In genomic region chr7:128381161-128381821, GRCh38 we compare ENCODE assay signal across 9 cellular contexts. TPM values are rescaled to one million over a fixed set of nuclear protein-coding genes. Genes with fewer than 3 reads are reported as not detected.
A peak's percentile ranks its signal among the peaks of the same experiment; 100 is the strongest.
DNase-seq lines count a peak whose midpoint lies in the region; ATAC-seq and TF ChIP-seq lines count a peak whose summit lies in the region.
"Had no signal": no experiment of that assay in that cellular context is flagged by ENCODE, and none has a peak within 500 bp of the region (broad histone marks: within the 10 kb centered on the region; RNA-seq: fewer than 3 reads in every experiment).

No MANE protein-coding gene starts in this region.

- POLR2A ChIA-PET in WTC11 (lab: Charles Lee): no interaction called here

- H3K9me3 Mint-ChIP-seq in WTC11 (no peaks in the 10 kb centered on the region), glutamatergic neuron (ENCODE audit: unreplicated experiment) (peaks cover 4% of the 10 kb centered on the region)
- H3K9me3 Mint-ChIP-seq in stimulated activated naive B cell treated with anti-CD40 and anti-IgM and Interleukin-4, amounts not matched to agents 10 μg/mL and 1 μg/mL and 100 μg/mL, for 72 hours: no peaks in the 10 kb centered on the region
- H3K9me3 Mint-ChIP-seq: natural killer cell treated with Interleukin-12 subunit alpha and Interleukin-12 subunit beta and Interleukin-15 and Interleukin-18, amount 100 ng/mL, for 72 hours had no signal

- no peak overlapping the region for H3K27ac ChIP-seq in caudate nucleus (ENCODE audit: low read depth, low read length)

- H3K27ac Mint-ChIP-seq in WTC11 (no peak overlapping the region), glutamatergic neuron (ENCODE audit: unreplicated experiment) (no peak overlapping the region)
- no peak overlapping the region for H3K27ac Mint-ChIP-seq in stimulated activated naive B cell treated with anti-CD40 and anti-IgM and Interleukin-4, amounts not matched to agents 10 μg/mL and 1 μg/mL and 100 μg/mL, for 72 hours
- H3K27ac Mint-ChIP-seq: natural killer cell treated with Interleukin-12 subunit alpha and Interleukin-12 subunit beta and Interleukin-15 and Interleukin-18, amount 100 ng/mL, for 72 hours had no signal

- H3K4me1 Mint-ChIP-seq in WTC11 (peaks cover 12% of the 10 kb centered on the region), glutamatergic neuron (ENCODE audit: low read depth, unreplicated experiment) (peaks cover 11% of the 10 kb centered on the region)
- no peaks in the 10 kb centered on the region for H3K4me1 Mint-ChIP-seq in stimulated activated naive B cell treated with anti-CD40 and anti-IgM and Interleukin-4, amounts not matched to agents 10 μg/mL and 1 μg/mL and 100 μg/mL, for 72 hours

- peak; percentile 94 for TF ChIP-seq CTCF in WTC11 (IDR thresholded peaks at IDR 0.05)
- TF ChIP-seq CTCF in glutamatergic neuron (IDR thresholded peaks at IDR 0.05; ENCODE audit: partially characterized antibody, unreplicated experiment): peak; percentile 85

- no peaks in the 10 kb centered on the region for H3K36me3 Mint-ChIP-seq in WTC11
- H3K36me3 Mint-ChIP-seq in glutamatergic neuron (ENCODE audit: unreplicated experiment): no peaks in the 10 kb centered on the region
- H3K36me3 Mint-ChIP-seq in stimulated activated naive B cell treated with anti-CD40 and anti-IgM and Interleukin-4, amounts not matched to agents 10 μg/mL and 1 μg/mL and 100 μg/mL, for 72 hours: no peaks in the 10 kb centered on the region
- H3K36me3 Mint-ChIP-seq: natural killer cell treated with Interleukin-12 subunit alpha and Interleukin-12 subunit beta and Interleukin-15 and Interleukin-18, amount 100 ng/mL, for 72 hours had no signal

- peak; percentile 35 for DNase-seq in activated T-cell treated with anti-CD3 and anti-CD28 coated beads for 1 hour (ENCODE audit: low read depth)
- no peak for DNase-seq in activated T-cell treated with anti-CD3 and anti-CD28 coated beads for 4 hours
- DNase-seq in WTC11 (ENCODE audit: low spot score): peak; percentile 89
- DNase-seq in glutamatergic neuron: peak; percentile 61
- no peak for DNase-seq in stimulated activated naive B cell treated with anti-CD40 and anti-IgM and Interleukin-4, amounts not matched to agents 10 μg/mL and 1 μg/mL and 100 μg/mL, for 72 hours
- DNase-seq in caudate nucleus (lab: John Stamatoyannopoulos, UW): no peak

- H3K4me3 Mint-ChIP-seq in WTC11: no peak overlapping the region
- H3K4me3 Mint-ChIP-seq in glutamatergic neuron (ENCODE audit: unreplicated experiment): no peak overlapping the region
- no peak overlapping the region for H3K4me3 Mint-ChIP-seq in stimulated activated naive B cell treated with anti-CD40 and anti-IgM and Interleukin-4, amounts not matched to agents 10 μg/mL and 1 μg/mL and 100 μg/mL, for 72 hours
- H3K4me3 Mint-ChIP-seq: natural killer cell treated with Interleukin-12 subunit alpha and Interleukin-12 subunit beta and Interleukin-15 and Interleukin-18, amount 100 ng/mL, for 72 hours had no signal

- H3K27me3 Mint-ChIP-seq in WTC11 (ENCODE audit: low read depth): peaks cover 9% of the 10 kb centered on the region; the same call in 1 of the 2 replicates
- H3K27me3 Mint-ChIP-seq in glutamatergic neuron (ENCODE audit: unreplicated experiment): peaks cover 11% of the 10 kb centered on the region
- H3K27me3 Mint-ChIP-seq in stimulated activated naive B cell treated with anti-CD40 and anti-IgM and Interleukin-4, amounts not matched to agents 10 μg/mL and 1 μg/mL and 100 μg/mL, for 72 hours: peaks cover 4 to 12% of the 10 kb centered on the region in 2 donors

- CTCF ChIA-PET in WTC11 (lab: Charles Lee): interaction anchor here (0.5 to 6.7 kb wide), 53 partner anchors 9 to 943 kb away, joined by 3 to 125 read pairs (median 5); partner anchors contain the start of genes GARIN1A, METTL2B, PRRT4 and RBM28

- ATAC-seq in WTC11 (peak; percentile 80), HG03521 (IDR thresholded peaks at IDR 0.05; ENCODE audit: unreplicated experiment) (no peak), HG03460 (IDR thresholded peaks at IDR 0.05; ENCODE audit: unreplicated experiment) (no peak)
- peak; percentile 53 to 63 for ATAC-seq in stimulated activated naive B cell treated with anti-CD40 and anti-IgM and Interleukin-4, amounts not matched to agents 10 μg/mL and 1 μg/mL and 100 μg/mL, for 72 hours (replicated peaks)

TF ChIP-seq in WTC11, 78 proteins besides CTCF, POLR2A, EP300 and RAD21:
- no peak for TF ChIP-seq ERG (CRISPR knock-in tag; IDR thresholded peaks at IDR 0.05)
- TF ChIP-seq USF2 (CRISPR knock-in tag; IDR thresholded peaks at IDR 0.05): no peak; the same call in 1 of the 2 replicates
- TF ChIP-seq, protein P1, sequence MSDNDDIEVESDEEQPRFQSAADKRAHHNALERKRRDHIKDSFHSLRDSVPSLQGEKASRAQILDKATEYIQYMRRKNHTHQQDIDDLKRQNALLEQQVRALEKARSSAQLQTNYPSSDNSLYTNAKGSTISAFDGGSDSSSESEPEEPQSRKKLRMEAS (CRISPR knock-in tag; IDR thresholded peaks at IDR 0.05): 0 out of 2 replicates have a peak, but pooled peaks have one; percentile 10
- no peak for TF ChIP-seq HMGXB4 (CRISPR knock-in tag; IDR thresholded peaks at IDR 0.05)
TF ChIP-seq in WTC11: peak in this region for 1.

RNA-seq across cellular contexts. Expression of gene PRRT4, which starts 19.8 kb away (rescaled TPM):
- 0.92 to 1.5 TPM (median 1.2 TPM) in 3 replicates for total RNA-seq in WTC11 (2021)
- not detected for total RNA-seq in glutamatergic neuron (ENCODE audit: unreplicated experiment)
- total RNA-seq: natural killer cell treated with Interleukin-12 subunit alpha and Interleukin-12 subunit beta and Interleukin-15 and Interleukin-18, amount 100 ng/mL, for 72 hours had no signal

RNA-seq across cellular contexts. Expression of gene IMPDH1, which starts 28.5 kb away (rescaled TPM):
- 42.8 to 54.2 TPM (median 44.1 TPM) in 3 replicates for total RNA-seq in WTC11 (2021)
- 81.7 TPM for total RNA-seq in glutamatergic neuron (ENCODE audit: unreplicated experiment)

RNA-seq across cellular contexts. Expression of gene RBM28, which starts 37.6 kb away (rescaled TPM):
- 51.5 to 66.1 TPM (median 56.2 TPM) in 3 replicates for total RNA-seq in WTC11 (2021)
- total RNA-seq in glutamatergic neuron (ENCODE audit: unreplicated experiment): 53.2 TPM

Comparison
In these comparisons a context has a peak if more than half of its experiments do, and no peak if none do; other contexts are left out.
1. DNase-seq: peak in activated T-cell treated with anti-CD3 and anti-CD28 coated beads for 1 hour (single experiment), WTC11 (single experiment) and glutamatergic neuron (single experiment); none in activated T-cell treated with anti-CD3 and anti-CD28 coated beads for 4 hours (single experiment), stimulated activated naive B cell treated with anti-CD40 and anti-IgM and Interleukin-4, amounts not matched to agents 10 μg/mL and 1 μg/mL and 100 μg/mL, for 72 hours (single experiment) and caudate nucleus (0 of 61).
2. ATAC-seq: peak in WTC11 (single experiment) and stimulated activated naive B cell treated with anti-CD40 and anti-IgM and Interleukin-4, amounts not matched to agents 10 μg/mL and 1 μg/mL and 100 μg/mL, for 72 hours (2 of 2); none in HG03521 (single experiment) and HG03460 (single experiment).